In the genomic region with DNA sequence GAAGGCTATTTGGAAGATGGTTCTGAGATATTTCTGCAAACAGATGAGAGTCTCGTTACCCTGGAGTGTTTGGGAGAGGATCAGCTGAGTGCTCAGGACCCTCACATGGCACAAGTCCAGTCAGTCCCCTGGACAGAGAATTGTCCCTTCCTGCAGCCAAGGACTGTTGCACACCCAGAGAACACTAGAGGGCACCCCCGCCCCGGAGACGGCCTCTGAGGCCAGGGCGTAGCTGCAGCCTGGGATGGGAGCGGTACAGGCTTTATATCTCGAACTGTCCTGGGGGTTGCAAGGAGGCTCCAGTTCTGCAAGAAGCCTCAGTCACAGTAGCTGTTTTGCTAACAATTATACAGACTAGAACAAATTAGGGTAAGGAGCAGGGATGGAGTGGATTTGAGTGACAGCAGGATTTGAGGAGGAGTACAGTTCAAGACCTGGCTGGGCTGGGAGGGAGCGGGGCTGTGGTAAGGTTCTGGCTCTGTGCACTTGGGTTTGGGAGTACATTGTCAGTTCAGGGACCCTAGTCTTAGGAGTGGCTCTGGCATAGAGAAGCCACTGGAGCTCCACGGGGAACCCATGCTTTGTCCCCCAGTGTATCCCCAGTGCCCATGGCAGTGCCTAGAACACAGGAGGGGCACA, we compare ENCODE assay signal across 1 cellular context.
A peak's percentile ranks its signal among the peaks of the same experiment; 100 is the strongest.
TF ChIP-seq lines count a peak whose summit lies in the region.

No MANE protein-coding gene starts in this region.

TF ChIP-seq in HepG2, 621 proteins besides CTCF, POLR2A, EP300 and RAD21 (continued from another document):
- TF ChIP-seq NR2C2 (CRISPR knock-in tag; IDR thresholded peaks at IDR 0.05; ENCODE audit: borderline replicate concordance) (no peak), ZNF746 (CRISPR knock-in tag; IDR thresholded peaks at IDR 0.05) (no peak), ZNF616 (CRISPR knock-in tag; IDR thresholded peaks at IDR 0.05; ENCODE audit: low read depth) (no peak), TBP (CRISPR knock-in tag; IDR thresholded peaks at IDR 0.05) (no peak), ELF3 (CRISPR knock-in tag; IDR thresholded peaks at IDR 0.05) (peak; percentile 43; the same call in 1 of the 2 replicates), KMT2B (CRISPR knock-in tag; IDR thresholded peaks at IDR 0.05) (no peak), ZSCAN12 (CRISPR knock-in tag; IDR thresholded peaks at IDR 0.05) (no peak), ZNF749 (CRISPR knock-in tag; IDR thresholded peaks at IDR 0.05; ENCODE audit: borderline replicate concordance) (no peak), HOXA9 (CRISPR knock-in tag; IDR thresholded peaks at IDR 0.05; ENCODE audit: borderline replicate concordance) (no peak), ZBTB7B (CRISPR knock-in tag; IDR thresholded peaks at IDR 0.05) (no peak), DNMT1 (CRISPR knock-in tag; IDR thresholded peaks at IDR 0.05) (no peak), IRF9 (CRISPR knock-in tag; IDR thresholded peaks at IDR 0.05; ENCODE audit: borderline replicate concordance) (peak; percentile 55; the same call in 1 of the 2 replicates), MIER3 (CRISPR knock-in tag; IDR thresholded peaks at IDR 0.05; ENCODE audit: borderline replicate concordance) (no peak), ZIK1 (CRISPR knock-in tag; IDR thresholded peaks at IDR 0.05; ENCODE audit: borderline replicate concordance, low read depth) (no peak), AKAP8 (CRISPR knock-in tag; IDR thresholded peaks at IDR 0.05) (no peak), ZNF775 (CRISPR knock-in tag; IDR thresholded peaks at IDR 0.05; ENCODE audit: borderline replicate concordance) (no peak), FOXP1 (IDR thresholded peaks at IDR 0.05) (no peak), FOXP1 (CRISPR knock-in tag; IDR thresholded peaks at IDR 0.05) (no peak), NR1H2 (CRISPR knock-in tag; IDR thresholded peaks at IDR 0.05; ENCODE audit: borderline replicate concordance, low read depth) (no peak), ZNF543 (CRISPR knock-in tag; IDR thresholded peaks at IDR 0.05) (no peak), THAP9 (CRISPR knock-in tag; IDR thresholded peaks at IDR 0.05; ENCODE audit: borderline replicate concordance) (peak; percentile 25; the same call in 1 of the 2 replicates), ZNF180 (CRISPR knock-in tag; IDR thresholded peaks at IDR 0.05; ENCODE audit: borderline replicate concordance, low read depth) (no peak), SCMH1 (CRISPR knock-in tag; IDR thresholded peaks at IDR 0.05; ENCODE audit: borderline replicate concordance) (no peak), DNMT3B (CRISPR knock-in tag; conservative IDR thresholded peaks at IDR 0.05) (no peak), JUN (CRISPR knock-in tag; IDR thresholded peaks at IDR 0.05) (no peak), ZBTB20 (CRISPR knock-in tag; IDR thresholded peaks at IDR 0.05; ENCODE audit: borderline replicate concordance, low read depth) (no peak), SNAI1 (CRISPR knock-in tag; IDR thresholded peaks at IDR 0.05; ENCODE audit: borderline replicate concordance) (no peak), SPEN (CRISPR knock-in tag; IDR thresholded peaks at IDR 0.05; ENCODE audit: low read depth) (no peak)
